In the genomic region with DNA sequence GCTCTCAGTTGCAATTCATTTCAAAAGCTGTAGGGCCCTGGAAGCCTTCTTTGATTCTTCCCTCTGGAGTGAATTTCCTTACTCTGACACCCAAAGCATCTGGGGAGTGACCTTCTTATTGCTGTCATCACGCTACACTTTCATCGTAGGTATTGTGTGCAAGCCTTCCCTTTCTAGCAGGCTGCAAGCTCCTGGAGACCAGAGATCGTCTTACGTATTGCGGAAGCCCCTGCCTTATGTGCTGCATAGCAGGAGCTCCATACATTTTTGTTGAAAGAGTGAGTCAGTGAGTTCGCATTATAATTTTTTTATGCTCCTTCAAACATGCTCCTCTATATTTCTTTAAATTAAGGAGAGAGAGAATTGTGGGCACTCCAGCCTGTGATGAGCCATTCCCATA, we compare ENCODE assay signal across 21 cellular contexts. TPM values are rescaled to one million over a fixed set of nuclear protein-coding genes. Genes with fewer than 3 reads are reported as not detected.
"Had no signal": no experiment of that assay in that cellular context is flagged by ENCODE, and none has a peak within 500 bp of the region (broad histone marks: within the 10 kb centered on the region; RNA-seq: fewer than 3 reads in every experiment).

No MANE protein-coding gene starts in this region.

- H3K27ac ChIP-seq: dorsolateral prefrontal cortex, heart left ventricle, pancreas, spleen, tibial artery, upper lobe of left lung, uterus had no signal

- H3K36me3 Mint-ChIP-seq: stimulated activated memory B cell treated with anti-CD40 and anti-IgM and Interleukin-4, amounts not matched to agents 10 μg/mL and 1 μg/mL and 100 μg/mL, for 72 hours had no signal

- H3K9me3 Mint-ChIP-seq: stimulated activated naive CD8-positive, alpha-beta T cell treated with anti-CD3 and anti-CD28 coated beads, Interleukin-15, Interleukin-2, amounts not matched to agents 100 ng/mL and 50 ng/mL, for 24 hours had no signal

- DNase-seq: cortex of kidney; dorsolateral prefrontal cortex; effector CD8-positive, alpha-beta T cell; heart left ventricle; hippocampal formation; left colon; mammary epithelial cell; naive thymus-derived CD4-positive, alpha-beta T cell; nucleus accumbens; pancreas; right cardiac atrium; spleen; stimulated activated CD4-positive, alpha-beta T cell treated with anti-CD3 and anti-CD28 coated beads, Interleukin-15, amount 100 ng/mL, for 24 hours; stimulated activated CD4-positive, alpha-beta T cell treated with anti-CD3 and anti-CD28 coated beads, Interleukin-1b, Interleukin-23, amount 100 ng/mL, for 48 hours; stimulated activated CD4-positive, alpha-beta T cell treated with anti-CD3 and anti-CD28 coated beads, Interleukin-4, amount 100 ng/mL, for 24 hours; tibial artery; upper lobe of left lung; uterus had no signal

- H3K9me3 ChIP-seq: heart left ventricle, spleen, tibial artery, upper lobe of left lung, uterus had no signal

- H3K27ac Mint-ChIP-seq: naive thymus-derived CD4-positive, alpha-beta T cell; progenitor cell of endocrine pancreas; stimulated activated memory B cell treated with anti-CD40 and anti-IgM and Interleukin-4, amounts not matched to agents 10 μg/mL and 1 μg/mL and 100 μg/mL, for 72 hours; stimulated activated naive CD8-positive, alpha-beta T cell treated with anti-CD3 and anti-CD28 coated beads, Interleukin-15, Interleukin-2, amounts not matched to agents 100 ng/mL and 50 ng/mL, for 24 hours had no signal

- H3K36me3 ChIP-seq: heart left ventricle, pancreas, spleen, tibial artery, upper lobe of left lung, uterus had no signal

- H3K27me3 ChIP-seq: pancreas, upper lobe of left lung, uterus had no signal

- H3K4me3 Mint-ChIP-seq: naive thymus-derived CD4-positive, alpha-beta T cell; stimulated activated memory B cell treated with anti-CD40 and anti-IgM and Interleukin-4, amounts not matched to agents 10 μg/mL and 1 μg/mL and 100 μg/mL, for 72 hours; stimulated activated naive CD8-positive, alpha-beta T cell treated with anti-CD3 and anti-CD28 coated beads, Interleukin-15, Interleukin-2, amounts not matched to agents 100 ng/mL and 50 ng/mL, for 24 hours had no signal

- H3K4me1 Mint-ChIP-seq: naive thymus-derived CD4-positive, alpha-beta T cell; stimulated activated memory B cell treated with anti-CD40 and anti-IgM and Interleukin-4, amounts not matched to agents 10 μg/mL and 1 μg/mL and 100 μg/mL, for 72 hours had no signal

- H3K4me1 ChIP-seq: heart left ventricle, pancreas, spleen, tibial artery, upper lobe of left lung, uterus had no signal

- H3K4me3 ChIP-seq: dorsolateral prefrontal cortex, heart left ventricle, pancreas, spleen, tibial artery, upper lobe of left lung, uterus had no signal

RNA-seq across cellular contexts. Expression of gene PKNOX2, which starts 32.0 kb away (rescaled TPM):
- total RNA-seq: naive thymus-derived CD4-positive, alpha-beta T cell had no signal
- polyA plus RNA-seq: naive thymus-derived CD4-positive, alpha-beta T cell had no signal
